ENCODE assay signal across 8 cellular contexts in the genomic region with DNA sequence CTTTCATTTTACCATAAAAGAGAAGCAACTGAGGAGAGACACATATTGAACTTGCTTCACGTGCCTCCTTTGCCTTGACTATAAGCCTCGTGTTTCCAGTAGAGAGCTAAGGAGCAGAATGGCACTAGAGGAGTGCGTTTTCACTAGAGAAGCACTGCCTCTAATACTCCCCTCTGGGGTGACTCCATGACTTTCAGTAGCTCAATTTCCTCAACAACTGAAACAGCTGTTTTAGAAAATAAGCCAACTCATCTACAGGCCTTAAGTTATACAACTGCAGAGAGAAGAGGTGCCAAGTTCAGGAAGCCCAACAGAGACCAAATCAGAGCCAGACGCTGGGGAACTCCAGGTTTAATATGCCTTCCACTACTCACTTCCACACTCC. TPM values are rescaled to one million over a fixed set of nuclear protein-coding genes. Genes with fewer than 3 reads are reported as not detected.
DNase-seq lines count a peak whose midpoint lies in the region; ATAC-seq and TF ChIP-seq lines count a peak whose summit lies in the region.

No MANE protein-coding gene starts in this region.

- peaks cover 58% of the 10 kb centered on the region for H3K4me1 Mint-ChIP-seq in activated T-cell treated with anti-CD3 and anti-CD28 coated beads, Interleukin-2, amount 50 U/mL, for 24 hours (ENCODE audit: low read depth)
- H3K4me1 Mint-ChIP-seq in T-helper 17 cell: peaks cover 54% of the 10 kb centered on the region

- H3K27ac Mint-ChIP-seq in activated T-cell treated with anti-CD3 and anti-CD28 coated beads, Interleukin-2, amount 50 U/mL, for 24 hours: peak overlapping the region; percentile 92
- peak overlapping the region; percentile 86 for H3K27ac Mint-ChIP-seq in T-helper 17 cell

- ATAC-seq in T-helper 17 cell (no peak), HG03571 (IDR thresholded peaks at IDR 0.05; ENCODE audit: unreplicated experiment) (no peak)

- no peaks in the 10 kb centered on the region for H3K9me3 Mint-ChIP-seq in activated T-cell treated with anti-CD3 and anti-CD28 coated beads, Interleukin-2, amount 50 U/mL, for 24 hours

- no peaks in the 10 kb centered on the region for H3K27me3 Mint-ChIP-seq in activated T-cell treated with anti-CD3 and anti-CD28 coated beads, Interleukin-2, amount 50 U/mL, for 24 hours
- H3K27me3 Mint-ChIP-seq in T-helper 17 cell: no peaks in the 10 kb centered on the region

- H3K4me3 Mint-ChIP-seq in activated T-cell treated with anti-CD3 and anti-CD28 coated beads, Interleukin-2, amount 50 U/mL, for 24 hours: peak overlapping the region; percentile 90
- peak overlapping the region; percentile 95 for H3K4me3 Mint-ChIP-seq in T-helper 17 cell

- no peak for TF ChIP-seq CTCF in fibroblast of the aortic adventitia (IDR thresholded peaks at IDR 0.05; ENCODE audit: insufficient read depth, low read length)

- peak overlapping the region; percentile 74 for H3K4me3 ChIP-seq in fibroblast of the aortic adventitia (ENCODE audit: low read depth, low read length)

- H3K9me3 ChIP-seq in T-helper 17 cell (ENCODE audit: control insufficient read depth, low read length, poor library complexity, severe bottlenecking): no peaks in the 10 kb centered on the region

- H3K36me3 Mint-ChIP-seq in activated T-cell treated with anti-CD3 and anti-CD28 coated beads, Interleukin-2, amount 50 U/mL, for 24 hours (ENCODE audit: low read depth): peaks cover 39% of the 10 kb centered on the region
- peaks cover 2% of the 10 kb centered on the region for H3K36me3 Mint-ChIP-seq in T-helper 17 cell (ENCODE audit: low read depth)

- no peak for DNase-seq in activated T-cell treated with anti-CD3 and anti-CD28 coated beads, Interleukin-2, amount 50 U/mL, for 24 hours
- no peak for DNase-seq in activated T-cell treated with anti-CD3 and anti-CD28 coated beads, Interleukin-2, amount 50 U/mL, for 1 hour
- DNase-seq in T-helper 17 cell (no peak), fibroblast of the aortic adventitia (ENCODE audit: low read depth) (peak; percentile 75), renal cortical epithelial cell (ENCODE audit: low read depth) (peak; percentile 34), NCI-H1092 treated with DMSO at 0.1 percent for 48 hours (lab: John Stamatoyannopoulos, UW) (no peak), C1 segment of cervical spinal cord (lab: John Stamatoyannopoulos, UW) (no peak)

RNA-seq across cellular contexts. Expression of gene UBP1, which starts 1.9 kb away (rescaled TPM):
- total RNA-seq in T-helper 17 cell (10 to 100 TPM; 76.5 to 80.1 TPM), fibroblast of the aortic adventitia (ENCODE audit: low replicate concordance) (40.1 and 48.3 TPM in 2 replicates), renal cortical epithelial cell (32.8 and 77.3 TPM in 2 replicates)

Comparison
In these comparisons a context has a peak if more than half of its experiments do, and no peak if none do; other contexts are left out.
1. DNase-seq: peak in fibroblast of the aortic adventitia (single experiment) and renal cortical epithelial cell (single experiment); none in activated T-cell treated with anti-CD3 and anti-CD28 coated beads, Interleukin-2, amount 50 U/mL, for 24 hours (single experiment), activated T-cell treated with anti-CD3 and anti-CD28 coated beads, Interleukin-2, amount 50 U/mL, for 1 hour (single experiment), T-helper 17 cell (0 of 3), NCI-H1092 treated with DMSO at 0.1 percent for 48 hours (single experiment) and C1 segment of cervical spinal cord (0 of 14).